Comparison of ENCODE assay signal across 8 cellular contexts in the genomic region with DNA sequence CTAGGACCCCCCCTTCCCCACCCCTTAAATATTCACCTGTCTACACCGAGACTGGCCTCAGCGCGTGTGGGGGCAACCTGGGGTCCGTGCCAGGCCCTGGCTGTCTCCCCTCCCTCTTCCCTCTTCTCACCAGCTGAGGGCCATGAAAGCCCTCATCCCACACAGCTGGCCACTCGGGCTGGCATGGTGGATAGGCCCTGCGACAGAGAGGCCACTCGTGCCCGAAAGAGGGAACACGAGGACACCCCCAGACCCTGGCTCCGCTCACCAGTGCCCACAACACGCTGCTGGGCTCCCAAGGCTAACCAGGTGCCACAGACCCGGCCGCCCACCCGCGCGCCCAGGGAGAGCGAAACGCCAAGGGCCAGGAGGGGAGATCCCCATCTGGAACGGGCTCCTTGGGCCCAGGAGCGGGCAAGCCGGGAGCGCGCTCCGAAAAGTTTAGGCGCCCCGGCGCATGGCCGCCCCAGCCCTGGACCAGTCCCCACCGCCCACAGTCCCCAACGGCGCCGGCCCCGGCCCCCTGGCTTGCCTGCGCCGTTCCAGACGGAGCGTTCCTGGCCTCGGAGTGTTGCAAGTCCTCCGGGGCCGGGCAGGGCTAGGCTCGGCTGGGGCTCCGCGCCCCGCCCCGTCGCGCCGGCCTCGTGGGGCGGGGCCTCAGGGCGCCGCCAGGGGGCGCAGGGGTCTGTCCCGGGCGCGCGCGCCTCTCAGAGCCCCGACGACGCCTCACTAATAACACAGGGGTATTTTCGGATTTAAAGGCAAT. TPM values are rescaled to one million over a fixed set of nuclear protein-coding genes. Genes with fewer than 3 reads are reported as not detected.
DNase-seq lines count a peak whose midpoint lies in the region; ATAC-seq and TF ChIP-seq lines count a peak whose summit lies in the region.

TMBIM1 (minus strand) TSS at position 570 of the 766 bp plus-strand sequence. CDS start 10,362 bp downstream, outside the sequence.

- peak within 1 kb of the TSS; percentile 75 for H3K4me3 Mint-ChIP-seq in MCF 10A (ENCODE audit: unreplicated experiment)

- peak; percentile 90 for TF ChIP-seq CTCF in MCF 10A (IDR thresholded peaks at IDR 0.05; ENCODE audit: unreplicated experiment)
- TF ChIP-seq CTCF in smooth muscle cell (IDR thresholded peaks at IDR 0.05; ENCODE audit: borderline replicate concordance, insufficient read depth, poor library complexity, severe bottlenecking) = peak; percentile 97

- BruUV-seq in MCF 10A (replicated peaks; lab: Mats Ljungman, UMichigan) = TSS peak; percentile 26

- H2AFZ ChIP-seq in smooth muscle cell (ENCODE audit: low read depth) = peak within 1 kb of the TSS; percentile 63

- CTCF ChIA-PET in MCF 10A (lab: Yijun Ruan, JAX) = interaction anchor here (0.5 to 12.3 kb wide), 22 partner anchors 8 to 354 kb away, joined by 3 to 215 read pairs (median 4); partner anchors contain the start of genes AAMP, CATIP and PNKD

- H3F3A ChIP-seq in smooth muscle cell (ENCODE audit: low read depth) = peaks cover 29% of the 10 kb centered on the region

- peak within 1 kb of the TSS; percentile 73 for H3K9ac ChIP-seq in smooth muscle cell (ENCODE audit: low read depth)

- H3K4me1 ChIP-seq in smooth muscle cell (ENCODE audit: low read depth) = peaks cover 36% of the 10 kb centered on the region

- H3K36me3 ChIP-seq in smooth muscle cell (ENCODE audit: low read depth) = no peaks in the 10 kb centered on the region

- H3K4me1 Mint-ChIP-seq in MCF 10A (ENCODE audit: insufficient read depth, unreplicated experiment) = peaks cover 36% of the 10 kb centered on the region

- H3K27me3 ChIP-seq in smooth muscle cell (ENCODE audit: low read depth) = no peaks in the 10 kb centered on the region

- DNase-seq in DMS114 treated with DMSO at 0.1 percent for 48 hours (lab: John Stamatoyannopoulos, UW; ENCODE audit: unreplicated experiment) (peak; percentile 33), HuH-7 (ENCODE audit: low spot score) (peak; percentile 86), UCSD-AML1 (lab: John Stamatoyannopoulos, UW; ENCODE audit: unreplicated experiment) (peak; percentile 83), MCF 10A (ENCODE audit: unreplicated experiment) (peak; percentile 77), iPS-NIHi11 (ENCODE audit: low spot score) (peak; percentile 98), smooth muscle cell (lab: John Stamatoyannopoulos, UW; ENCODE audit: unreplicated experiment) (peak; percentile 52), DMS153 treated with DMSO at 0.1 percent for 48 hours (lab: John Stamatoyannopoulos, UW; ENCODE audit: unreplicated experiment) (no peak)

- peak within 1 kb of the TSS; percentile 94 for H3K4me2 ChIP-seq in smooth muscle cell

- intact Hi-C loops in MCF 10A (cut with micrococcal nuclease) = loop anchor here (2.0 kb wide), 1 partner anchor 105 kb away; no protein-coding TSS in a partner anchor

- H3K27ac ChIP-seq in smooth muscle cell (ENCODE audit: low read depth) = peak within 1 kb of the TSS; percentile 100

- peak; percentile 49 for ATAC-seq in GM21447 (IDR thresholded peaks at IDR 0.05; ENCODE audit: unreplicated experiment)

- WGBS in smooth muscle cell (ENCODE audit: low lambda C conversion rate) = 12% methylated on average over 37 of the region's 62 CpGs

- H3K27me3 Mint-ChIP-seq in MCF 10A (ENCODE audit: insufficient read depth, unreplicated experiment) = no peaks in the 10 kb centered on the region

- H3K9me3 Mint-ChIP-seq in MCF 10A (ENCODE audit: unreplicated experiment) = no peaks in the 10 kb centered on the region

- no peaks in the 10 kb centered on the region for H4K20me1 ChIP-seq in smooth muscle cell (ENCODE audit: low read depth)

- POLR2A ChIA-PET in MCF 10A (lab: Yijun Ruan, JAX) = interaction anchor here (0.6 to 11.8 kb wide), 8 partner anchors 11 to 367 kb away, joined by 3 to 390 read pairs (median 12); partner anchors contain the start of genes AAMP, ARPC2, BCS1L and PNKD

- peak within 1 kb of the TSS; percentile 91 for H3K27ac Mint-ChIP-seq in MCF 10A (ENCODE audit: low read depth, unreplicated experiment)

- no peaks in the 10 kb centered on the region for H3K9me3 ChIP-seq in smooth muscle cell (replicated peaks; ENCODE audit: low read depth)

- peaks cover 58% of the 10 kb centered on the region for H3K79me2 ChIP-seq in smooth muscle cell (ENCODE audit: low read depth)

- H3K36me3 Mint-ChIP-seq in MCF 10A (ENCODE audit: insufficient read depth, unreplicated experiment) = peaks cover 9% of the 10 kb centered on the region

- peak within 1 kb of the TSS; percentile 64 for H3K4me3 ChIP-seq in smooth muscle cell

RNA-seq across cellular contexts. Expression of gene TMBIM1, which starts in this region (rescaled TPM):
- 96.8 and 107 TPM in 2 replicates for total RNA-seq in MCF 10A (2022)
- total RNA-seq in smooth muscle cell = 109 TPM in 2 replicates
- 121 and 172 TPM in 2 replicates for polyA plus RNA-seq in smooth muscle cell
